Comparison of ENCODE assay signal across 1 cellular context in the genomic region with DNA sequence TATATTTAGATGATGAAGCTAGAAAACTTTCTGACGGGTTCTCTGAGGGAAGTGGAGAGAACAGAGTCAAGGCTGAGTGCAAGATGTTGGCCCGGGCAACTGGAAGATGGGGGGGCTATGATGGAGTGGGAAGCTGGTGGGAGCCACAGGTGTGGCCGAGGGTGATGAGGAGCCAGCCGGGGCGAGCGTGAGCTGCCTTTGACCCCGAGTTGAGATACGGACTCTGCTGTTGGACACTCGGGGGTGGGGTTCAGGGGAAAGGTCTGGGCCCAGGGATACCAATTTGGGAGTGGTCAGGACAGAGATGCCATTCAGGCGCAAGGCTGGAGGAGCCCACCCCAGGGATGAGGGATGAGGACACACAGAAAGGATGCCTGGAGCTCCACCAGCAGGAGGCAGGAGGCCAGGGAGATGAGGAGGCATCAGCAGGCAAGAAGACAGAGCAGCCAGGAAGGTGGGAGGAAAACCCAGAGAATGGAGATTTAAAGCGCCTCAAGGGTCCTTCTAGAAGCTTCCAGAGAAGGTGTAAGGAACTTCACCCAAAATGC.
TF ChIP-seq lines count a peak whose summit lies in the region.

No MANE protein-coding gene starts in this region.

TF ChIP-seq in H1, 55 proteins besides CTCF, POLR2A, EP300 and RAD21:
- no peak for TF ChIP-seq TAF1 (IDR thresholded peaks at IDR 0.05; ENCODE audit: low read depth, low read length)
- TF ChIP-seq ZNF274 (IDR thresholded peaks at IDR 0.05; ENCODE audit: borderline replicate concordance, extremely low read depth, low read length): no peak
- no peak for TF ChIP-seq ASH2L (IDR thresholded peaks at IDR 0.05; ENCODE audit: low read length)
- TF ChIP-seq, protein P1, sequence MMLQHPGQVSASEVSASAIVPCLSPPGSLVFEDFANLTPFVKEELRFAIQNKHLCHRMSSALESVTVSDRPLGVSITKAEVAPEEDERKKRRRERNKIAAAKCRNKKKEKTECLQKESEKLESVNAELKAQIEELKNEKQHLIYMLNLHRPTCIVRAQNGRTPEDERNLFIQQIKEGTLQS (IDR thresholded peaks at IDR 0.05; ENCODE audit: insufficient read depth, low read depth, low read length): no peak
- no peak for TF ChIP-seq CHD1 (IDR thresholded peaks at IDR 0.05; ENCODE audit: low read depth, low read length)
